ENCODE assay signal across 9 cellular contexts in genomic region chr16:87983416-87984097, GRCh38. TPM values are rescaled to one million over a fixed set of nuclear protein-coding genes. Genes with fewer than 3 reads are reported as not detected.
DNase-seq lines count a peak whose midpoint lies in the region; ATAC-seq and TF ChIP-seq lines count a peak whose summit lies in the region.
"Not testable (repeated sequence)": the region's sequence is repeated elsewhere in the genome, so short reads cannot be mapped to it uniquely, and the experiment has no call there.
"Had no signal": no experiment of that assay in that cellular context is flagged by ENCODE, and none has a peak within 500 bp of the region (broad histone marks: within the 10 kb centered on the region; RNA-seq: fewer than 3 reads in every experiment).

No MANE protein-coding gene starts in this region.

- H3K36me3 ChIP-seq in IMR-90 (ENCODE audit: control insufficient read depth, insufficient read depth, low read length); transverse colon: not testable (repeated sequence)
- H3K36me3 ChIP-seq in esophagus muscularis mucosa (peaks cover 8 to 53% (median 33%) of the 10 kb centered on the region in 4 donors), trophoblast cell (ENCODE audit: control insufficient read depth in 1 of 2, insufficient read depth in 2 of 2, low read length in 2 of 2) (peaks cover 18 to 22% of the 10 kb centered on the region in 2 experiments)

- not testable (repeated sequence) for H4K12ac ChIP-seq in trophoblast cell (ENCODE audit: low read depth, low read length)

- H2BK20ac ChIP-seq in IMR-90 (ENCODE audit: low read depth, low read length): not testable (repeated sequence)

- peak overlapping the region; percentile 98 for H3K18ac ChIP-seq in IMR-90 (ENCODE audit: low read depth, low read length)
- H3K18ac ChIP-seq in trophoblast cell (ENCODE audit: low read length): not testable (repeated sequence)

- peak overlapping the region; percentile 43; the same call in 1 of the 2 replicates for H2AK5ac ChIP-seq in IMR-90 (ENCODE audit: low read depth, low read length)
- H2AK5ac ChIP-seq in trophoblast cell (ENCODE audit: low read length): not testable (repeated sequence)

- dilution Hi-C loops in IMR-90 (cut with HindIII; ENCODE audit: low sequenced_read_pairs, unreplicated experiment): not testable (repeated sequence)

- not testable (repeated sequence) for H3K23ac ChIP-seq in IMR-90 (ENCODE audit: low read depth, low read length); trophoblast cell (ENCODE audit: low read length)

- TF ChIP-seq POLR2A in IMR-90 (IDR thresholded peaks at IDR 0.05; ENCODE audit: low read depth, low read length); esophagus muscularis mucosa (IDR thresholded peaks at IDR 0.05; ENCODE audit: low read depth); transverse colon (IDR thresholded peaks at IDR 0.05): not testable (repeated sequence)

- not testable (repeated sequence) for H2BK15ac ChIP-seq in IMR-90 (ENCODE audit: low read depth, low read length)

- H2BK5ac ChIP-seq in IMR-90 (ENCODE audit: low read depth, low read length, poor library complexity, severe bottlenecking); trophoblast cell (ENCODE audit: low read depth, low read length, poor library complexity): not testable (repeated sequence)

- H3K4me1 ChIP-seq in IMR-90 (ENCODE audit: control insufficient read depth, insufficient read depth, low read length) (peaks cover 17% of the 10 kb centered on the region), trophoblast cell (ENCODE audit: control insufficient read depth in 1 of 2, insufficient read depth in 2 of 2, low read length in 2 of 2) (peaks cover 6 to 19% of the 10 kb centered on the region in 2 experiments)
- H3K4me1 ChIP-seq in esophagus muscularis mucosa, transverse colon: not testable (repeated sequence)

- POLR2A ChIA-PET in IMR-90 (lab: Charles Lee; ENCODE audit: unreplicated experiment): not testable (repeated sequence)
- POLR2A ChIA-PET in activated B cell treated with CpG ODN at 0.5 μM for 24 hours (lab: Charles Lee): interaction anchor here (1.0 to 2.0 kb wide), 3 partner anchors 27 to 59 kb away, joined by 4 to 6 read pairs (median 4); partner anchors contain the start of gene BANP

- H3K14ac ChIP-seq in IMR-90 (replicated peaks; ENCODE audit: low read depth, low read length); trophoblast cell (ENCODE audit: low read length): not testable (repeated sequence)

- peaks cover 75% of the 10 kb centered on the region for H3K36me3 Mint-ChIP-seq in activated B cell treated with CpG ODN at 0.5 μM for 24 hours (ENCODE audit: low read depth)

- not testable (repeated sequence) for H3K56ac ChIP-seq in IMR-90 (ENCODE audit: extremely low read depth, insufficient read depth, low read length)

- H3K4me3 Mint-ChIP-seq in activated B cell treated with CpG ODN at 0.5 μM for 24 hours: peak overlapping the region; percentile 41

- H2BK120ac ChIP-seq in IMR-90 (ENCODE audit: low read depth, low read length); trophoblast cell (ENCODE audit: insufficient read depth, low read length, poor library complexity): not testable (repeated sequence)

- TF ChIP-seq RAD21 in IMR-90 (IDR thresholded peaks at IDR 0.05; ENCODE audit: low read length): peak; percentile 53

- H3K9me3 ChIP-seq in IMR-90 (ENCODE audit: control insufficient read depth, insufficient read depth, low read length); esophagus muscularis mucosa; trophoblast cell (ENCODE audit: insufficient read depth, low read depth, low read length); transverse colon: not testable (repeated sequence)

- ATAC-seq in IMR-90 (ENCODE audit: low read depth) (peak; percentile 86), activated B cell treated with CpG ODN at 0.5 μM for 24 hours (ENCODE audit: low read depth) (peak; percentile 72), left colon (peak; percentile 83)

- H3K27me3 Mint-ChIP-seq in activated B cell treated with CpG ODN at 0.5 μM for 24 hours: not testable (repeated sequence)

- H2BK12ac ChIP-seq in trophoblast cell (ENCODE audit: low read length): not testable (repeated sequence)

- TF ChIP-seq EP300 in esophagus muscularis mucosa (IDR thresholded peaks at IDR 0.05); transverse colon (IDR thresholded peaks at IDR 0.05; ENCODE audit: low read depth): not testable (repeated sequence)

- H3K27ac Mint-ChIP-seq in activated B cell treated with CpG ODN at 0.5 μM for 24 hours: peak overlapping the region; percentile 89

- not testable (repeated sequence) for H4K20me1 ChIP-seq in IMR-90 (ENCODE audit: insufficient read depth, low read length)

- H2AK9ac ChIP-seq in IMR-90 (replicated peaks; ENCODE audit: low read depth, low read length, poor library complexity): not testable (repeated sequence)

- H3K27me3 ChIP-seq in IMR-90 (ENCODE audit: control insufficient read depth, insufficient read depth, low read length); esophagus muscularis mucosa; trophoblast cell (ENCODE audit: insufficient read depth, low read length); transverse colon: not testable (repeated sequence)

- in situ Hi-C loops in IMR-90 (cut with MboI; ENCODE audit: low sequenced_read_pairs); astrocyte of the cerebellum (cut with HindIII; ENCODE audit: low sequenced_read_pairs); transverse colon (cut with MboI; ENCODE audit: low pct_ligation_motif_present in 1 of 4, low pct_unique_long_range_greater_than_20kb in 1 of 4, low sequenced_read_pairs in 3 of 4): not testable (repeated sequence)

- CTCF ChIA-PET in IMR-90 (lab: Yijun Ruan, JAX): interaction anchor here (1.0 to 1.6 kb wide), 2 partner anchors 15 to 31 kb away, joined by 3 to 4 read pairs; no protein-coding TSS in a partner anchor
- CTCF ChIA-PET in activated B cell treated with CpG ODN at 0.5 μM for 24 hours (lab: Charles Lee): interaction anchor here (1.3 to 1.5 kb wide), 2 partner anchors 452 to 454 kb away, joined by 3 to 5 read pairs; no protein-coding TSS in a partner anchor

- peaks cover 44% of the 10 kb centered on the region for H3K4me1 Mint-ChIP-seq in activated B cell treated with CpG ODN at 0.5 μM for 24 hours

- DNase-seq in Daoy (ENCODE audit: low read depth) (peak; percentile 26), IMR-90 (peak; percentile 71), trophoblast cell (peak in 1 of 2 donors; percentile 23)
- DNase-seq in activated B cell treated with CpG ODN at 0.5 μM for 24 hours; astrocyte of the cerebellum (ENCODE audit: low read depth); esophagus muscularis mucosa (ENCODE audit: extremely low spot score); left colon; transverse colon: not testable (repeated sequence)

- H3K9ac ChIP-seq in IMR-90 (ENCODE audit: low read depth, low read length): peak overlapping the region; percentile 69
- not testable (repeated sequence) for H3K9ac ChIP-seq in trophoblast cell (ENCODE audit: low read length)

- not testable (repeated sequence) for H2AFZ ChIP-seq in IMR-90 (replicated peaks; ENCODE audit: low read length, poor library complexity); trophoblast cell (ENCODE audit: insufficient read depth, low read length, poor library complexity)

- 0 out of 2 replicates have a peak overlapping the region, but pooled peaks have one; percentile 39 for H4K91ac ChIP-seq in IMR-90 (ENCODE audit: insufficient read depth, low read depth, low read length)
- H4K91ac ChIP-seq in trophoblast cell (ENCODE audit: low read depth, low read length): not testable (repeated sequence)

- WGBS in IMR-90 (ENCODE audit: extremely low coverage in 2 of 2, insufficient read length in 1 of 2), 2 experiments: 13% methylated on average over 7 of the region's 20 CpGs; no CpG with 5 or more reads in 1 of the 2 experiments
- WGBS in esophagus muscularis mucosa: 42% methylated on average over 20 of the region's 20 CpGs
- no CpG with 5 or more reads among the region's 20 CpGs for WGBS in trophoblast cell (ENCODE audit: extremely low coverage, insufficient coverage, insufficient read length)
- 55 to 83% methylated on average over 6 to 20 of the region's 20 CpGs for WGBS in transverse colon (ENCODE audit: low coverage in 1 of 2), 2 donors

- H3K27ac ChIP-seq in IMR-90 (ENCODE audit: insufficient read depth, low read length) (peak overlapping the region; percentile 35; the same call in 1 of the 2 replicates), trophoblast cell (ENCODE audit: low read depth, low read length) (peak overlapping the region; percentile 56)
- H3K27ac ChIP-seq in esophagus muscularis mucosa (replicated peaks in 1 of 4); transverse colon: not testable (repeated sequence)

- H3K9me1 ChIP-seq in IMR-90 (ENCODE audit: insufficient read depth, low read length): not testable (repeated sequence)

- not testable (repeated sequence) for H3K9me3 Mint-ChIP-seq in activated B cell treated with CpG ODN at 0.5 μM for 24 hours

- peak; percentile 47 for TF ChIP-seq CTCF in IMR-90 (conservative IDR thresholded peaks at IDR 0.05; ENCODE audit: low read depth, low read length)
- TF ChIP-seq CTCF in activated B cell treated with CpG ODN at 0.5 μM for 24 hours (IDR thresholded peaks at IDR 0.05): not testable (repeated sequence)
- peak; percentile 56 for TF ChIP-seq CTCF in astrocyte of the cerebellum (IDR thresholded peaks at IDR 0.05; ENCODE audit: low read depth, low read length, missing control alignments)
- peak; percentile 36 to 41 (median 37) for TF ChIP-seq CTCF in esophagus muscularis mucosa (IDR thresholded peaks at IDR 0.05)
- peak in 4 of 5 experiments; percentile 13 to 28 (median 26) for TF ChIP-seq CTCF in transverse colon (IDR thresholded peaks at IDR 0.05)

- H4K8ac ChIP-seq in IMR-90 (ENCODE audit: low read depth in 2 of 2, low read length in 2 of 2): peak overlapping the region in 1 of 2 experiments; percentile 61; a peak in 2 of 4 replicates
- H4K8ac ChIP-seq in trophoblast cell (ENCODE audit: low read depth, low read length): not testable (repeated sequence)

- intact Hi-C loops in IMR-90 (cut with micrococcal nuclease); left colon (cut with DNase I, micrococcal nuclease); transverse colon (cut with DNase I; ENCODE audit: low total_unique reads): not testable (repeated sequence)
- intact Hi-C loops in activated B cell treated with CpG ODN at 0.5 μM for 24 hours (cut with micrococcal nuclease) (loop anchor here (5.0 to 10.0 kb wide), 2 partner anchors 61 to 454 kb away; no protein-coding TSS in a partner anchor), esophagus muscularis mucosa (cut with DNase I) (loop anchor here (10.0 kb wide), 1 partner anchor 451 kb away; no protein-coding TSS in a partner anchor)

- H3K4ac ChIP-seq in IMR-90 (ENCODE audit: low read depth, low read length): peak overlapping the region; percentile 41
- not testable (repeated sequence) for H3K4ac ChIP-seq in trophoblast cell (ENCODE audit: low read depth, low read length)

- not testable (repeated sequence) for BruUV-seq in IMR-90 (replicated peaks; lab: Mats Ljungman, UMichigan)

- H3K4me2 ChIP-seq in IMR-90 (ENCODE audit: low read depth, low read length): peak overlapping the region; percentile 62; the same call in 1 of the 2 replicates
- not testable (repeated sequence) for H3K4me2 ChIP-seq in trophoblast cell (ENCODE audit: low read length)

- peaks cover 11 to 36% of the 10 kb centered on the region in 2 experiments; a peak in 2 of 4 replicates for H3K79me1 ChIP-seq in IMR-90 (ENCODE audit: low read depth in 1 of 2, low read length in 2 of 2)
- not testable (repeated sequence) for H3K79me1 ChIP-seq in trophoblast cell (ENCODE audit: low read length)

- peak overlapping the region; percentile 82; the same call in 1 of the 2 replicates for H4K5ac ChIP-seq in IMR-90 (ENCODE audit: low read depth, low read length)

- H3K4me3 ChIP-seq in IMR-90 (ENCODE audit: insufficient read depth, low read depth, low read length); astrocyte of the cerebellum (ENCODE audit: low read depth, low read length); esophagus muscularis mucosa; trophoblast cell (ENCODE audit: low read depth, low read length); transverse colon: not testable (repeated sequence)

- not testable (repeated sequence) for H3K79me2 ChIP-seq in trophoblast cell (ENCODE audit: control insufficient read depth, insufficient read depth, low read length, poor library complexity)

RNA-seq across cellular contexts. Expression of gene BANP, which starts 32.3 kb away (rescaled TPM):
- 16.1 and 16.7 TPM in 2 replicates for total RNA-seq in Daoy (2014; rRNA removed; shearing (Covaris generic))
- 16.9 and 17.4 TPM in 2 replicates for total RNA-seq in IMR-90 (2012; rRNA removed)
- 17.9 and 21.1 TPM in 2 replicates for polyA plus RNA-seq in IMR-90 (2012; rRNA removed)
- polyA plus RNA-seq in IMR-90 (2012; cell fraction: cytosol; rRNA removed): 12.4 and 21.0 TPM in 2 replicates
- polyA plus RNA-seq in IMR-90 (2012; cell fraction: nucleus; rRNA removed; ENCODE audit: low replicate concordance): 38.6 and 57.0 TPM in 2 replicates
- total RNA-seq in activated B cell treated with CpG ODN at 0.5 μM for 24 hours: 62.8 and 72.3 TPM in 2 replicates
- total RNA-seq in esophagus muscularis mucosa: 10 to 100 TPM; 18.9 to 33.6 (median 28.2) TPM
- 10 to 100 TPM; 19.5 to 20.2 TPM for total RNA-seq in left colon
- 30.9 and 33.0 TPM in 2 replicates for polyA plus RNA-seq in trophoblast cell (2013)
- total RNA-seq in transverse colon: 10 to 100 TPM; 15.3 to 25.1 (median 18.7) TPM

RNA-seq across cellular contexts. Expression of gene CA5A, which starts 47.2 kb away (rescaled TPM):
- not detected in 2 replicates for total RNA-seq in Daoy (2014; rRNA removed; shearing (Covaris generic))
- total RNA-seq in IMR-90 (2012; rRNA removed) (not detected in 2 replicates), activated B cell treated with CpG ODN at 0.5 μM for 24 hours (not detected in 2 replicates), esophagus muscularis mucosa (not detected), left colon (not detected), transverse colon (not detected)
- polyA plus RNA-seq in IMR-90 (2012; rRNA removed): not detected in 2 replicates
- not detected in 2 replicates for polyA plus RNA-seq in IMR-90 (2012; cell fraction: cytosol; rRNA removed)
- not detected in 2 replicates for polyA plus RNA-seq in IMR-90 (2012; cell fraction: nucleus; rRNA removed; ENCODE audit: low replicate concordance)
- polyA plus RNA-seq in trophoblast cell (2013): not detected in 2 replicates
- total RNA-seq: naive thymus-derived CD8-positive, alpha-beta T cell had no signal
- polyA plus RNA-seq: naive thymus-derived CD8-positive, alpha-beta T cell had no signal
